ENCODE assay signal across 13 cellular contexts in genomic region chr14:102451064-102451352, GRCh38.
"Had no signal": no experiment of that assay in that cellular context is flagged by ENCODE, and none has a peak within 500 bp of the region (broad histone marks: within the 10 kb centered on the region; RNA-seq: fewer than 3 reads in every experiment).

No MANE protein-coding gene starts in this region.

- H3K9me3 ChIP-seq: breast epithelium, lower lobe of right lung, pancreas, tibial nerve, vagina had no signal

- H3K27me3 ChIP-seq: breast epithelium, hepatocyte, pancreas, tibial nerve, vagina had no signal

- H2AFZ ChIP-seq: hepatocyte had no signal

- H3K36me3 ChIP-seq: breast epithelium had no signal

- H3K4me3 ChIP-seq: breast epithelium, coronary artery, hepatocyte, lower lobe of right lung, pancreas, smooth muscle cell, tibial nerve, vagina had no signal

- DNase-seq: activated effector memory CD4-positive, alpha-beta T cell treated with Interleukin-2 at 50 U/mL for 16 hours; activated T-cell treated with anti-CD3 and anti-CD28 coated beads, Interleukin-2, amount 50 U/mL, for 24 hours; effector CD8-positive, alpha-beta T cell; foreskin melanocyte; lower lobe of right lung; pancreas; right cardiac atrium had no signal

- H3K79me2 ChIP-seq: hepatocyte had no signal

- H3K4me2 ChIP-seq: hepatocyte, smooth muscle cell had no signal

- H3K27ac ChIP-seq: breast epithelium, coronary artery, hepatocyte, lower lobe of right lung, pancreas, tibial nerve, vagina had no signal

- H3K4me1 ChIP-seq: breast epithelium, lower lobe of right lung, pancreas, tibial nerve, vagina had no signal

- ATAC-seq: lower lobe of right lung, pancreas had no signal

- FAIRE-seq: pancreas had no signal
